ENCODE assay signal across 18 cellular contexts in genomic region chr2:128615571-128615970, GRCh38.
DNase-seq lines count a peak whose midpoint lies in the region; ATAC-seq and TF ChIP-seq lines count a peak whose summit lies in the region.
"Had no signal": no experiment of that assay in that cellular context is flagged by ENCODE, and none has a peak within 500 bp of the region (broad histone marks: within the 10 kb centered on the region; RNA-seq: fewer than 3 reads in every experiment).

No MANE protein-coding gene starts in this region.

- H3K9me3 Mint-ChIP-seq in glutamatergic neuron (ENCODE audit: unreplicated experiment) (peaks cover 6% of the 10 kb centered on the region), neural progenitor cell (peaks cover 8% of the 10 kb centered on the region), type B pancreatic cell (no peaks in the 10 kb centered on the region)

- TF ChIP-seq CTCF in glutamatergic neuron (IDR thresholded peaks at IDR 0.05; ENCODE audit: partially characterized antibody, unreplicated experiment): no peak
- TF ChIP-seq CTCF in neural progenitor cell (IDR thresholded peaks at IDR 0.05): no peak
- no peak for TF ChIP-seq CTCF in type B pancreatic cell (conservative IDR thresholded peaks at IDR 0.05)
- TF ChIP-seq CTCF in left lung (IDR thresholded peaks at IDR 0.05): no peak

- H3K4me3 Mint-ChIP-seq in glutamatergic neuron (ENCODE audit: unreplicated experiment) (no peak overlapping the region), neural progenitor cell (no peak overlapping the region), type B pancreatic cell (no peak overlapping the region)
- H3K4me3 Mint-ChIP-seq: CD4-positive, alpha-beta memory T cell; H9 had no signal

- H3K4me3 ChIP-seq in neural progenitor cell: no peak overlapping the region
- no peak overlapping the region for H3K4me3 ChIP-seq in left lung
- H3K4me3 ChIP-seq: A549 had no signal

- intact Hi-C loops in left lung (cut with DNase I): no loop called here

- ATAC-seq in left lung: no peak
- no peak for ATAC-seq in HG02588 (IDR thresholded peaks at IDR 0.05; ENCODE audit: unreplicated experiment)
- no peak for ATAC-seq in GM18519 (IDR thresholded peaks at IDR 0.05; ENCODE audit: low FRiP score, unreplicated experiment)
- ATAC-seq: A549 had no signal

- no peak overlapping the region for H2AFZ ChIP-seq in neural progenitor cell (replicated peaks)

- no peaks in the 10 kb centered on the region for H3K79me2 ChIP-seq in neural progenitor cell (ENCODE audit: low read depth)

- no peak overlapping the region for H3K27ac ChIP-seq in neural progenitor cell
- no peak overlapping the region for H3K27ac ChIP-seq in left lung
- H3K27ac ChIP-seq: 22Rv1, A549, C4-2B had no signal

- H3K27me3 ChIP-seq in neural progenitor cell (no peaks in the 10 kb centered on the region), left lung (no peaks in the 10 kb centered on the region)

- no peaks in the 10 kb centered on the region for H3F3A ChIP-seq in neural progenitor cell (ENCODE audit: low read depth)

- H3K4me2 ChIP-seq in neural progenitor cell: no peak overlapping the region
- H3K4me2 ChIP-seq: A549 had no signal

- H3K9me3 ChIP-seq in neural progenitor cell (ENCODE audit: low read depth) (no peaks in the 10 kb centered on the region), left lung (no peaks in the 10 kb centered on the region)
- H3K9me3 ChIP-seq: A549 had no signal

- H4K20me1 ChIP-seq in neural progenitor cell (ENCODE audit: low read depth): no peaks in the 10 kb centered on the region

- no peak overlapping the region for H3K27ac Mint-ChIP-seq in glutamatergic neuron (ENCODE audit: unreplicated experiment)
- peak overlapping the region; percentile 41 for H3K27ac Mint-ChIP-seq in neural progenitor cell
- H3K27ac Mint-ChIP-seq in type B pancreatic cell: peak overlapping the region; percentile 14
- H3K27ac Mint-ChIP-seq: CD4-positive, alpha-beta memory T cell; H9 had no signal

- H3K9ac ChIP-seq in neural progenitor cell: no peak overlapping the region

- H3K4me1 Mint-ChIP-seq in glutamatergic neuron (ENCODE audit: low read depth, unreplicated experiment) (peaks cover 11% of the 10 kb centered on the region), neural progenitor cell (peaks cover 18% of the 10 kb centered on the region), type B pancreatic cell (ENCODE audit: unreplicated experiment) (peaks cover 5% of the 10 kb centered on the region)
- H3K4me1 Mint-ChIP-seq: CD4-positive, alpha-beta memory T cell had no signal

- H3K36me3 Mint-ChIP-seq in glutamatergic neuron (ENCODE audit: unreplicated experiment) (no peaks in the 10 kb centered on the region), neural progenitor cell (no peaks in the 10 kb centered on the region), type B pancreatic cell (peaks cover 3% of the 10 kb centered on the region)
- H3K36me3 Mint-ChIP-seq: CD4-positive, alpha-beta memory T cell had no signal

- H3K4me1 ChIP-seq in neural progenitor cell (no peaks in the 10 kb centered on the region), left lung (no peaks in the 10 kb centered on the region)
- H3K4me1 ChIP-seq: A549 had no signal

- peak; percentile 33 for DNase-seq in activated effector memory CD4-positive, alpha-beta T cell treated with anti-CD3 and anti-CD28 coated beads, Interleukin-2, amount 50 U/mL, for 16 hours
- DNase-seq in activated effector memory CD4-positive, alpha-beta T cell treated with Interleukin-2 at 50 U/mL for 16 hours: no peak
- DNase-seq in glutamatergic neuron (peak; percentile 2), neural progenitor cell (ENCODE audit: low spot score) (no peak), type B pancreatic cell (ENCODE audit: extremely low spot score, unreplicated experiment) (no peak), left lung (no peak)
- DNase-seq: AML-193; CD4-positive, alpha-beta memory T cell; DMS153; DMS79; GDM1; H9; IMR-90 had no signal

- H3K36me3 ChIP-seq in neural progenitor cell (no peaks in the 10 kb centered on the region), left lung (no peaks in the 10 kb centered on the region)

- peaks cover 3% of the 10 kb centered on the region for H3K27me3 Mint-ChIP-seq in glutamatergic neuron (ENCODE audit: unreplicated experiment)
- H3K27me3 Mint-ChIP-seq in neural progenitor cell (ENCODE audit: insufficient read depth, low read depth): peaks cover 14% of the 10 kb centered on the region
- H3K27me3 Mint-ChIP-seq in type B pancreatic cell: peaks cover 6% of the 10 kb centered on the region
- H3K27me3 Mint-ChIP-seq: CD4-positive, alpha-beta memory T cell had no signal

Comparison
In these comparisons a context has a peak if more than half of its experiments do, and no peak if none do; other contexts are left out.
1. DNase-seq: peak in activated effector memory CD4-positive, alpha-beta T cell treated with anti-CD3 and anti-CD28 coated beads, Interleukin-2, amount 50 U/mL, for 16 hours (single experiment) and glutamatergic neuron (single experiment); none in activated effector memory CD4-positive, alpha-beta T cell treated with Interleukin-2 at 50 U/mL for 16 hours (single experiment), neural progenitor cell (single experiment), type B pancreatic cell (single experiment) and left lung (0 of 2).